10 cellular contexts compared by ENCODE assay signal in the genomic region with DNA sequence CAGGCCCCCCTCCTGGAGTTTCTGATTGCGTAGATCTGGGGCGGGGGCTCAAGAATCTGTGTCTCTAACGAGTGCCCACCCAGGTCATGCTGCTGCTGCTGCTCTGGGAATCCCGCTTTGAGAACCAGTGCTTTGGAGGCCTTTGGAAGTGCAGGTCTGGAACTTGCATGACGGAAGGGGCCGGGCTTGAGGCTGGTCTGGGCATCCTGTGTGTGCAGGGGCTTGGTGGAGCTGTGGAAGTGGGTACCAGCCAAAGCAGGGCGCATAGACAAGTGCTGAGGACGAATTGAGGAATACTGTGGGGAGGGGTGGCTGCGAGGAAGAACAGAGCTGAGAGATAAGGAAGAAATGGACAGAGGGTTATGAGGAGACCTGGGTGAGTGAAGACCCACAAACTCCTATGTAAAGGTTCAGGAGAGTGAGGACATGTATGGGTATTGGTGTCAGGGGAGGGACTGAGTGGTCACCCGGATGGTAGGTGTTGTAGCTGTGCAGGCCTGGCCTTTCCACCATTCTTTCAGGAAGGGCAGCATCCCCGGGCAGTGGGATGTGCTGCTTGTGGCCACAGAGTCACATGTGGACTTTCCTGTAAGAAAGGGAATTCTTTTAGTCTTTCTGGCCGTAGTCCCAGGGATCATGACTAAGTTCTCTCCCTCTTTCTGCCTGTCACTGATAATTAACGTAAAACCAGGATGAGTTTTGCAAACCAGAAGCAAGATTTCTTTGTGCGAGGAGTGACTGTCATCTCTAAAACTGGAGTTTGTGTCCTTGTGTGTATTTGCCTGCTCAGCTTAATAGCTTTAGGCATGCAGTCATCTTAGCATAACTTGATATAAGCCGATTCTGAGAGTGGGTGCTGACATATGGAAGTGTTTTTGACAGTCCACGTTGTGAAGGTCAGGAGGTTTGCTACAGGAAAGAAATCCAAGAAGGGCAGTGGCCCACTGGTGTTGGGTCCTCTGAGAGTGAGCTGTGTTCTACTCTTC. TPM values are rescaled to one million over a fixed set of nuclear protein-coding genes. Genes with fewer than 3 reads are reported as not detected.
DNase-seq lines count a peak whose midpoint lies in the region; ATAC-seq, FAIRE-seq and TF ChIP-seq lines count a peak whose summit lies in the region.
"Had no signal": no experiment of that assay in that cellular context is flagged by ENCODE, and none has a peak within 500 bp of the region (broad histone marks: within the 10 kb centered on the region; RNA-seq: fewer than 3 reads in every experiment).

No MANE protein-coding gene starts in this region.

- TF ChIP-seq CTCF in HepG2 (CRISPR knock-in tag; IDR thresholded peaks at IDR 0.05): no peak

- no TSS peak for BruUV-seq in HepG2 (replicated peaks; lab: Mats Ljungman, UMichigan)

- TF ChIP-seq POLR2A in HepG2 (IDR thresholded peaks at IDR 0.05; ENCODE audit: insufficient read depth in 1 of 2, low read depth in 2 of 2, low read length in 2 of 2): peak in 1 of 2 experiments; percentile 41; a peak in 1 of 4 replicates

- no peak for TF ChIP-seq RAD21 in HepG2 (CRISPR knock-in tag; IDR thresholded peaks at IDR 0.05)

- H3K9ac ChIP-seq in HepG2 (ENCODE audit: insufficient read depth, low read depth, low read length): peak overlapping the region; percentile 50
- H3K9ac ChIP-seq: KMS-11 had no signal

- peak; percentile 30 for FAIRE-seq in HepG2 (lab: Jason Lieb, UNC)
- FAIRE-seq in urothelium cell line (lab: Jason Lieb, UNC): no peak

- intact Hi-C loops in HepG2 (cut with micrococcal nuclease; ENCODE audit: unreplicated experiment): loop anchor here (1.0 to 2.0 kb wide), 3 partner anchors 8 to 62 kb away; no protein-coding TSS in a partner anchor

- peak; percentile 21 for ATAC-seq in HepG2
- ATAC-seq: HCT116 had no signal

- H3K4me1 ChIP-seq in HepG2 (ENCODE audit: insufficient read depth, low read length): peaks cover 63% of the 10 kb centered on the region

- POLR2A ChIA-PET in HepG2 (lab: Yijun Ruan, JAX): interaction anchor here (1.0 to 2.4 kb wide), 5 partner anchors 9 to 61 kb away, joined by 3 to 30 read pairs (median 4); no protein-coding TSS in a partner anchor

- peaks cover 50% of the 10 kb centered on the region for H4K20me1 ChIP-seq in HepG2 (ENCODE audit: insufficient read depth, low read length)

- in situ Hi-C loops in HepG2 (cut with HindIII; ENCODE audit: extremely low pct_ligation_motif_present, low pct_unique_long_range_greater_than_20kb): no loop called here

- H3K9me3 ChIP-seq in HepG2 (ENCODE audit: low read length): no peaks in the 10 kb centered on the region
- H3K9me3 ChIP-seq: SJSA1 had no signal

- peak overlapping the region; percentile 70 for H3K27ac ChIP-seq in HepG2 (ENCODE audit: extremely low read length, insufficient read depth, low read length)
- H3K27ac ChIP-seq: KMS-11, SJSA1 had no signal

- H2AFZ ChIP-seq in HepG2 (ENCODE audit: low read length): no peak overlapping the region

- TF ChIP-seq EP300 in HepG2 (IDR thresholded peaks at IDR 0.05; ENCODE audit: low read depth in 2 of 2, low read length in 2 of 2) (no peak), HepG2 (CRISPR knock-in tag; IDR thresholded peaks at IDR 0.05; ENCODE audit: borderline replicate concordance) (no peak)

- peak overlapping the region in 2 of 3 experiments; percentile 22 to 45; a peak in 4 of 6 replicates for H3K4me3 ChIP-seq in HepG2 (replicated peaks in 1 of 3; ENCODE audit: insufficient read depth in 1 of 3, low read depth in 2 of 3, low read length in 3 of 3)
- H3K4me3 ChIP-seq: SJSA1 had no signal

- CTCF ChIA-PET in HepG2 (lab: Yijun Ruan, JAX; ENCODE audit: low intra/inter-chr PET ratio, low total read pairs): no interaction called here

- DNase-seq in LHCN-M2 (ENCODE audit: low read depth): peak; percentile 76
- DNase-seq in dedifferentiated amniotic fluid mesenchymal stem cell (ENCODE audit: extremely low spot score): peak; percentile 56
- no peak for DNase-seq in HepG2 (ENCODE audit: low spot score)
- DNase-seq in urothelium cell line (ENCODE audit: low spot score): peak; percentile 36
- no peak for DNase-seq in NOMO-1 (lab: John Stamatoyannopoulos, UW; ENCODE audit: unreplicated experiment in 2 of 2)
- no peak for DNase-seq in T-helper 1 cell
- DNase-seq in NCI-H1694 treated with DMSO at 0.1 percent for 48 hours (lab: John Stamatoyannopoulos, UW): no peak

- WGBS in HepG2 (ENCODE audit: low lambda C conversion rate): 63% methylated on average over 16 of the region's 16 CpGs

- peak overlapping the region; percentile 58 for H3K4me2 ChIP-seq in HepG2 (ENCODE audit: low read depth, low read length)
- H3K4me2 ChIP-seq: KMS-11 had no signal

- H3K79me2 ChIP-seq in HepG2 (ENCODE audit: insufficient read depth, low read length): peaks cover 87% of the 10 kb centered on the region

- H3K27me3 ChIP-seq in HepG2 (ENCODE audit: control insufficient read depth in 1 of 2, insufficient read depth in 2 of 2, low read length in 2 of 2): no peaks in the 10 kb centered on the region
- H3K27me3 ChIP-seq: SJSA1 had no signal

- peaks cover 12 to 34% of the 10 kb centered on the region in 2 experiments for H3K36me3 ChIP-seq in HepG2 (replicated peaks in 1 of 2; ENCODE audit: control insufficient read depth in 1 of 2, insufficient read depth in 2 of 2, low read length in 2 of 2)
- H3K36me3 ChIP-seq: SJSA1 had no signal

TF ChIP-seq in HepG2, 621 proteins besides CTCF, POLR2A, EP300 and RAD21 (continues in another document):
- TF ChIP-seq EED (CRISPR knock-in tag; IDR thresholded peaks at IDR 0.05) (peak; percentile 47; the same call in 1 of the 2 replicates), REXO4 (CRISPR knock-in tag; IDR thresholded peaks at IDR 0.05; ENCODE audit: borderline replicate concordance) (no peak), ZNF598 (CRISPR knock-in tag; IDR thresholded peaks at IDR 0.05; ENCODE audit: borderline replicate concordance) (no peak), STAG1 (CRISPR knock-in tag; IDR thresholded peaks at IDR 0.05) (no peak), MAFK (conservative IDR thresholded peaks at IDR 0.05 in 1 of 2, IDR thresholded peaks at IDR 0.05 in 1 of 2; ENCODE audit: low read length in 2 of 2) (peak; percentile 56 to 62), NONO (IDR thresholded peaks at IDR 0.05) (no peak), NONO (CRISPR knock-in tag; conservative IDR thresholded peaks at IDR 0.05) (0 out of 2 replicates have a peak, but pooled peaks have one; percentile 1), MAFF (IDR thresholded peaks at IDR 0.05; ENCODE audit: low read depth, low read length) (peak; percentile 54; the same call in 1 of the 2 replicates), YEATS2 (CRISPR knock-in tag; IDR thresholded peaks at IDR 0.05; ENCODE audit: borderline replicate concordance) (no peak), FOXA3 (CRISPR knock-in tag; IDR thresholded peaks at IDR 0.05) (no peak)

RNA-seq across cellular contexts. Expression of a gene that starts 43.3 kb away (rescaled TPM):
- total RNA-seq in LHCN-M2 (2014; rRNA removed): 25.7 and 28.2 TPM in 2 replicates
- polyA plus RNA-seq in LHCN-M2 (2012): 16.9 TPM
- 110 and 135 TPM in 2 replicates for total RNA-seq in HepG2 (2016; rRNA removed; fragmentation: Illumina TruSeq; extraction: Trizol)
- total RNA-seq in HepG2 (2016; cell fraction: cytosol; rRNA removed; fragmentation: Illumina TruSeq; extraction: Trizol; ENCODE audit: low read depth): 19.7 and 22.7 TPM in 2 replicates
- total RNA-seq in HepG2 (2016; cell fraction: insoluble cytoplasmic fraction; rRNA removed; fragmentation: Illumina TruSeq; extraction: Trizol): 109 and 122 TPM in 2 replicates
- 29.6 and 31.5 TPM in 2 replicates for total RNA-seq in HepG2 (2016; cell fraction: membrane; rRNA removed; fragmentation: Illumina TruSeq; extraction: Trizol)
- total RNA-seq in HepG2 (2016; cell fraction: nucleus; rRNA removed; fragmentation: Illumina TruSeq; extraction: Trizol): 104 and 120 TPM in 2 replicates
- polyA plus RNA-seq in HepG2 (2011; rRNA removed): 109 and 112 TPM in 2 replicates
- polyA plus RNA-seq in HepG2 (2011; cell fraction: cytosol; rRNA removed): 71.5 and 85.0 TPM in 2 replicates
- polyA plus RNA-seq in HepG2 (2011; cell fraction: nucleus; rRNA removed): 238 and 261 TPM in 2 replicates
- 110 and 201 TPM in 2 replicates for polyA plus RNA-seq in HepG2 (2012)
- 3.9 and 4.9 TPM in 2 replicates for polyA plus RNA-seq in HepG2 (2016; cell fraction: cytosol; fragmentation: Illumina TruSeq; extraction: Trizol; ENCODE audit: low read depth)
- polyA plus RNA-seq in HepG2 (2016; cell fraction: insoluble cytoplasmic fraction; fragmentation: Illumina TruSeq; extraction: Trizol; ENCODE audit: low read depth): 110 and 122 TPM in 2 replicates
- 11.6 and 12.9 TPM in 2 replicates for polyA plus RNA-seq in HepG2 (2016; cell fraction: membrane; fragmentation: Illumina TruSeq; extraction: Trizol; ENCODE audit: low read depth)
- polyA plus RNA-seq in HepG2 (2016; cell fraction: nucleus; fragmentation: Illumina TruSeq; extraction: Trizol; ENCODE audit: insufficient read depth, low read depth): 155 and 164 TPM in 2 replicates
- 13.0 and 80.7 TPM in 2 replicates for polyA minus RNA-seq in HepG2 (2011; rRNA and poly(A)+ RNA removed; ENCODE audit: low replicate concordance)
- 99.2 and 104 TPM in 2 replicates for polyA minus RNA-seq in HepG2 (2011; cell fraction: cytosol; rRNA and poly(A)+ RNA removed)
- polyA minus RNA-seq in HepG2 (2011; cell fraction: nucleus; rRNA and poly(A)+ RNA removed): 157 and 183 TPM in 2 replicates

Comparison
In these comparisons a context has a peak if more than half of its experiments do, and no peak if none do; other contexts are left out.
1. DNase-seq: peak in LHCN-M2 (single experiment), dedifferentiated amniotic fluid mesenchymal stem cell (single experiment) and urothelium cell line (single experiment); none in HepG2 (single experiment), NOMO-1 (0 of 2), T-helper 1 cell (0 of 5) and NCI-H1694 treated with DMSO at 0.1 percent for 48 hours (single experiment).